1 cellular context compared by ENCODE assay signal in genomic region chr10:43842072-43842471, GRCh38.
TF ChIP-seq lines count a peak whose summit lies in the region.

No MANE protein-coding gene starts in this region.

TF ChIP-seq in GM23338, 12 proteins besides CTCF, POLR2A, EP300 and RAD21 (continued from another document):
- TF ChIP-seq REST (IDR thresholded peaks at IDR 0.05; ENCODE audit: unreplicated experiment) = no peak
